In the genomic region with DNA sequence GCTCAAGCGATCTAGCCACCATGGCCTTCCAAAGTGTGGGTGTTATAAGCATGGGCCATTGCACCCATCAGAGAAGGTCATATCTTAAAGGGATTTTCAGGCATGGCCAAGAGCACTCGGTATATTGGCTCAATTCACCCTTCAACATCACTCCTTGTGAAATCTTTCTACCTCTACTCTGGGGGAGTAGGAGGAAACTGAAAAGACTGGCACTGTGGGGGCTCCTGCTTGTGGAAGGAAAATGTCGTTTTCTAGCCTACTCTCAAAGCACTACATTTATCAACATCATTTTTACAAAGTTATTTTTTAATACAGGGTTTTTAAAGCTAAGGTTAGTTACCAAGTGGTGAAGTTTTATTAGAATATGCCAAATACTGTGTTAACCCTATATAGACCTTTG, we compare ENCODE assay signal across 21 cellular contexts. TPM values are rescaled to one million over a fixed set of nuclear protein-coding genes. Genes with fewer than 3 reads are reported as not detected.
DNase-seq lines count a peak whose midpoint lies in the region; TF ChIP-seq lines count a peak whose summit lies in the region.
"Had no signal": no experiment of that assay in that cellular context is flagged by ENCODE, and none has a peak within 500 bp of the region (broad histone marks: within the 10 kb centered on the region; RNA-seq: fewer than 3 reads in every experiment).

No MANE protein-coding gene starts in this region.

- H3K23me2 ChIP-seq in H9 (ENCODE audit: insufficient read length, low read depth, low read length, poor library complexity, severe bottlenecking), result no peaks in the 10 kb centered on the region

- H2AK5ac ChIP-seq in H9 (ENCODE audit: insufficient read length, low read length), result no peak overlapping the region

- no peak overlapping the region for H3K9ac ChIP-seq in H9 (ENCODE audit: extremely low read depth, insufficient read length, low read length)
- H3K9ac ChIP-seq: BLaER1 had no signal

- no peak overlapping the region for H2BK15ac ChIP-seq in H9 (ENCODE audit: low read depth, low read length)

- H3K4me1 Mint-ChIP-seq in H9, result peaks cover 42 to 46% of the 10 kb centered on the region in 2 experiments

- H3K27me3 ChIP-seq in H9 (ENCODE audit: insufficient read depth, low read length), result no peaks in the 10 kb centered on the region
- H3K27me3 ChIP-seq: BLaER1 had no signal

- no peak overlapping the region for H2BK5ac ChIP-seq in H9 (ENCODE audit: insufficient read length, low read length)

- no CpG with 5 or more reads among the region's 3 CpGs for WGBS in H9 (ENCODE audit: extremely low coverage, insufficient read length, low lambda C conversion rate)

- no peak overlapping the region for H4K8ac ChIP-seq in H9 (replicated peaks; ENCODE audit: insufficient read length, low read depth, low read length)

- no peak overlapping the region for H3K14ac ChIP-seq in H9 (ENCODE audit: insufficient read depth, low read length)

- peak overlapping the region in 2 of 3 experiments; percentile 16 to 86; a peak in 1 of 7 replicates for H3K27ac Mint-ChIP-seq in H9
- H3K27ac Mint-ChIP-seq: CD4-positive, alpha-beta T cell; CD8-positive, alpha-beta T cell had no signal

- no peaks in the 10 kb centered on the region for H3K9me3 ChIP-seq in H9 (ENCODE audit: control insufficient read depth, low read depth, low read length)
- H3K9me3 ChIP-seq: BE2C, BLaER1, Caco-2 had no signal

- H2BK12ac ChIP-seq in H9 (ENCODE audit: insufficient read length, low read depth, low read length), result no peak overlapping the region

- H3K4ac ChIP-seq in H9 (ENCODE audit: low read depth, low read length), result no peak overlapping the region

- H3K79me1 ChIP-seq in H9 (ENCODE audit: insufficient read depth, low read depth, low read length, poor library complexity, severe bottlenecking), result no peaks in the 10 kb centered on the region

- H2BK20ac ChIP-seq in H9 (ENCODE audit: low read depth, low read length, poor library complexity, severe bottlenecking), result no peak overlapping the region

- no peak overlapping the region for H3T11ph ChIP-seq in H9 (ENCODE audit: low read length)

- no peaks in the 10 kb centered on the region; the same call in 1 of the 2 replicates for H3K27me3 Mint-ChIP-seq in H9 (ENCODE audit: low read depth)

- H3K23ac ChIP-seq in H9 (ENCODE audit: insufficient read length, low read depth, low read length), result no peak overlapping the region

- TF ChIP-seq CTCF in H9 (conservative IDR thresholded peaks at IDR 0.05), result no peak

- no peak overlapping the region for H2AFZ ChIP-seq in H9 (ENCODE audit: low read length)

- H3K4me3 Mint-ChIP-seq in H9, result no peak overlapping the region
- H3K4me3 Mint-ChIP-seq: CD4-positive, alpha-beta T cell; CD8-positive, alpha-beta T cell had no signal

- H4K91ac ChIP-seq in H9 (ENCODE audit: insufficient read length, low read depth, low read length), result no peak overlapping the region

- H2BK120ac ChIP-seq in H9 (ENCODE audit: low read depth, low read length, poor library complexity, severe bottlenecking), result no peak overlapping the region

- H3K9me3 Mint-ChIP-seq in H9, result no peaks in the 10 kb centered on the region
- H3K9me3 Mint-ChIP-seq: CD4-positive, alpha-beta T cell; CD8-positive, alpha-beta T cell had no signal

- H3K18ac ChIP-seq in H9 (ENCODE audit: insufficient read length, low read depth, low read length), result no peak overlapping the region

- peaks cover 8% of the 10 kb centered on the region for H3K4me1 ChIP-seq in H9 (ENCODE audit: insufficient read depth, low read length)
- H3K4me1 ChIP-seq: BE2C, BLaER1 had no signal

- no peak overlapping the region for H3K56ac ChIP-seq in H9 (ENCODE audit: insufficient read length, low read depth, low read length)

- H4K20me1 ChIP-seq in H9 (ENCODE audit: control insufficient read depth, insufficient read depth, insufficient read length), result no peaks in the 10 kb centered on the region
- H4K20me1 ChIP-seq: BLaER1 had no signal

- no peak for DNase-seq in H9
- DNase-seq in caudate nucleus (lab: John Stamatoyannopoulos, UW), result peak in 10 of 61 donors; percentile 4 to 58 (median 30)
- peak; percentile 53 for DNase-seq in putamen (ENCODE audit: low spot score)
- no peak for DNase-seq in C1 segment of cervical spinal cord (lab: John Stamatoyannopoulos, UW)
- DNase-seq in NCI-H69 (lab: John Stamatoyannopoulos, UW), result no peak
- DNase-seq: 8988T; ACHN; BE2C; Caco-2; CD4-positive, alpha-beta T cell; CD8-positive, alpha-beta T cell; DMS 273 treated with DMSO at 0.1 percent for 48 hours; DMS153; DMS53; DMS79; DND-41; EL; GDM1 had no signal

- H4K5ac ChIP-seq in H9 (ENCODE audit: insufficient read length, low read depth, low read length), result peak overlapping the region; percentile 41

- H3K27ac ChIP-seq in H9 (ENCODE audit: insufficient read length, low read depth, low read length) (no peak overlapping the region), caudate nucleus (ENCODE audit: low read depth, low read length) (peak overlapping the region; percentile 75)
- H3K27ac ChIP-seq: BLaER1, C4-2B had no signal

- no peaks in the 10 kb centered on the region for H3K36me3 Mint-ChIP-seq in H9 (ENCODE audit: insufficient read depth in 1 of 3, low read depth in 3 of 3)
- H3K36me3 Mint-ChIP-seq: CD8-positive, alpha-beta T cell had no signal

- no peak overlapping the region for H3K4me2 ChIP-seq in H9 (ENCODE audit: insufficient read depth, insufficient read length, low read length)
- H3K4me2 ChIP-seq: BLaER1 had no signal

- no peaks in the 10 kb centered on the region for H3K79me2 ChIP-seq in H9 (ENCODE audit: insufficient read depth, low read length)

RNA-seq across cellular contexts. Expression of gene CACNB2, which starts 42.0 kb away (rescaled TPM):
- 1.3 and 2.6 TPM in 2 replicates for total RNA-seq in H9 (2021)
- total RNA-seq: CD8-positive, alpha-beta T cell; G401 had no signal
